In the genomic region with DNA sequence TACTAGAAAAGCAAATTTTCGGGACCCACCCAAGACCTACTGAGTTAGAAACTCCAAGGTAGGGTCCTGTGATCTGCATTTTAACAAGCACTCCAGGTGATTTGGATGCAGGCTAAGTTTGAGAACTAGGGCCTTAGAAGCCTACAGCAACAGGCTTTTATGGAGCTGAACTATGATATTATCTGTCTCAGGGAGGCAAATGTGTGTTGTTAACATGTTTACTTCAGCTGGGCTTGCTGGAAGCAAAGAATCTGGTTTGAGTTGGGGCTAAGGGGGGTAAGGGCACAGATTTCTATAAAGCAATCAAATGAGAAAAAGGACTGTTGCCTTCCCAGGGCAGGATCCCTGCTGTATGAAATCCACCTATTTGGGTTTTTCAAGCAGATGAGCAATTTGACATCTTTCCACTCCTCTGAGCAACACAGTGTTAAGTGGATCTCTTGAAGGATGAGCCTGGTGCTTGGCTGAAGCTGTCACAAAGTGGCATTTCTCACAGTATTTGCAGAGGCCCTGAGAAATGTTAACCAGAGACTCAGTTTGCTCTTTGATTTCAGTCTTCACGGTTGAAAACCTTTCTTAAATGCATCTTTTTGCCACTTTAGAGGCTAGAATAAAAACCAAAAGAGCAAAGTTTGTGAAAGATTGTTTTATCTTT, we compare ENCODE assay signal across 17 cellular contexts. TPM values are rescaled to one million over a fixed set of nuclear protein-coding genes. Genes with fewer than 3 reads are reported as not detected.
DNase-seq lines count a peak whose midpoint lies in the region; ATAC-seq and TF ChIP-seq lines count a peak whose summit lies in the region.
"Had no signal": no experiment of that assay in that cellular context is flagged by ENCODE, and none has a peak within 500 bp of the region (broad histone marks: within the 10 kb centered on the region; RNA-seq: fewer than 3 reads in every experiment).

No MANE protein-coding gene starts in this region.

- no peaks in the 10 kb centered on the region for H4K20me1 ChIP-seq in MM.1S (ENCODE audit: insufficient read depth, low read length)

- no peak for DNase-seq in activated CD4-positive, alpha-beta T cell treated with anti-CD3 and anti-CD28 coated beads, Interleukin-2, amount 10 ng/mL, durations not matched to agents 7 days and 5 days
- DNase-seq in activated CD4-positive, alpha-beta T cell treated with anti-CD3 and anti-CD28 coated beads, Interleukin-2, amount 10 ng/mL, durations not matched to agents 24 days and 14 days, result no peak
- DNase-seq in MM.1S, result peak; percentile 13
- peak; percentile 8 for DNase-seq in pons (ENCODE audit: low spot score)
- DNase-seq in posterior vena cava (ENCODE audit: low spot score), result no peak
- no peak for DNase-seq in RKO (ENCODE audit: low spot score)
- DNase-seq: activated CD8-positive, alpha-beta memory T cell treated with anti-CD3 and anti-CD28 coated beads, Interleukin-2, amount 50 U/mL, for 48 hours; adrenal gland; dermis blood vessel endothelial cell; Kasumi-1; stimulated activated CD4-positive, alpha-beta T cell treated with anti-CD3 and anti-CD28 coated beads, Interleukin-12 subunit alpha, Interleukin-12 subunit beta, amount 100 ng/mL, for 4 hours; trophoblast cell had no signal

- H3K4me2 ChIP-seq in MM.1S (ENCODE audit: low read depth, low read length), result peak overlapping the region; percentile 93

- peaks cover 14% of the 10 kb centered on the region for H3F3A ChIP-seq in MM.1S (ENCODE audit: insufficient read depth, low read length)

- ATAC-seq in GM21786 (IDR thresholded peaks at IDR 0.05; ENCODE audit: unreplicated experiment) (peak; percentile 38), GM18873 (IDR thresholded peaks at IDR 0.05; ENCODE audit: low FRiP score, unreplicated experiment) (no peak)
- ATAC-seq: Panc1 had no signal

- peaks cover 22% of the 10 kb centered on the region for H3K4me1 Mint-ChIP-seq in activated CD4-positive, alpha-beta T cell treated with anti-CD3 and anti-CD28 coated beads, Interleukin-2, amount 10 ng/mL, durations not matched to agents 7 days and 5 days
- peaks cover 24% of the 10 kb centered on the region for H3K4me1 Mint-ChIP-seq in activated CD4-positive, alpha-beta T cell treated with anti-CD3 and anti-CD28 coated beads, Interleukin-2, amount 10 ng/mL, durations not matched to agents 24 days and 14 days
- H3K4me1 Mint-ChIP-seq: neural crest cell had no signal

- H3K27me3 Mint-ChIP-seq in activated CD4-positive, alpha-beta T cell treated with anti-CD3 and anti-CD28 coated beads, Interleukin-2, amount 10 ng/mL, durations not matched to agents 7 days and 5 days, result peaks cover 2% of the 10 kb centered on the region
- H3K27me3 Mint-ChIP-seq in activated CD4-positive, alpha-beta T cell treated with anti-CD3 and anti-CD28 coated beads, Interleukin-2, amount 10 ng/mL, durations not matched to agents 24 days and 14 days, result no peaks in the 10 kb centered on the region

- peak overlapping the region; percentile 87 for H2AFZ ChIP-seq in MM.1S (ENCODE audit: low read length)
- H2AFZ ChIP-seq: GM23248 had no signal

- peaks cover 5% of the 10 kb centered on the region for H3K36me3 Mint-ChIP-seq in activated CD4-positive, alpha-beta T cell treated with anti-CD3 and anti-CD28 coated beads, Interleukin-2, amount 10 ng/mL, durations not matched to agents 7 days and 5 days (ENCODE audit: low read depth)
- H3K36me3 Mint-ChIP-seq in activated CD4-positive, alpha-beta T cell treated with anti-CD3 and anti-CD28 coated beads, Interleukin-2, amount 10 ng/mL, durations not matched to agents 24 days and 14 days (ENCODE audit: low read depth), result peaks cover 3% of the 10 kb centered on the region

- no peaks in the 10 kb centered on the region for H3K9me2 ChIP-seq in MM.1S (replicated peaks; ENCODE audit: insufficient read depth, low read length)

- CTCF ChIA-PET in activated CD4-positive, alpha-beta T cell treated with anti-CD3 and anti-CD28 coated beads, Interleukin-2, amount 10 ng/mL, durations not matched to agents 7 days and 5 days (lab: Charles Lee), result interaction anchor here (0.6 to 1.3 kb wide), 4 partner anchors 8 to 566 kb away, joined by 3 to 4 read pairs (median 3); no protein-coding TSS in a partner anchor

- no peaks in the 10 kb centered on the region for H3K9me3 Mint-ChIP-seq in activated CD4-positive, alpha-beta T cell treated with anti-CD3 and anti-CD28 coated beads, Interleukin-2, amount 10 ng/mL, durations not matched to agents 7 days and 5 days
- H3K9me3 Mint-ChIP-seq in activated CD4-positive, alpha-beta T cell treated with anti-CD3 and anti-CD28 coated beads, Interleukin-2, amount 10 ng/mL, durations not matched to agents 24 days and 14 days, result peaks cover 7% of the 10 kb centered on the region
- H3K9me3 Mint-ChIP-seq: neural crest cell had no signal

- no peak for TF ChIP-seq CTCF in MM.1S (IDR thresholded peaks at IDR 0.05; ENCODE audit: low read length)

- H3K27ac Mint-ChIP-seq in activated CD4-positive, alpha-beta T cell treated with anti-CD3 and anti-CD28 coated beads, Interleukin-2, amount 10 ng/mL, durations not matched to agents 7 days and 5 days, result peak overlapping the region; percentile 10
- no peak overlapping the region for H3K27ac Mint-ChIP-seq in activated CD4-positive, alpha-beta T cell treated with anti-CD3 and anti-CD28 coated beads, Interleukin-2, amount 10 ng/mL, durations not matched to agents 24 days and 14 days

- H3K4me1 ChIP-seq in MM.1S (ENCODE audit: low read length), result peaks cover 16% of the 10 kb centered on the region
- H3K4me1 ChIP-seq: adrenal gland had no signal

- H3K4me3 Mint-ChIP-seq in activated CD4-positive, alpha-beta T cell treated with anti-CD3 and anti-CD28 coated beads, Interleukin-2, amount 10 ng/mL, durations not matched to agents 7 days and 5 days, result no peak overlapping the region
- no peak overlapping the region for H3K4me3 Mint-ChIP-seq in activated CD4-positive, alpha-beta T cell treated with anti-CD3 and anti-CD28 coated beads, Interleukin-2, amount 10 ng/mL, durations not matched to agents 24 days and 14 days
- H3K4me3 Mint-ChIP-seq: neural crest cell had no signal

- H3K4me3 ChIP-seq in MM.1S (ENCODE audit: low read length), result peak overlapping the region; percentile 19
- H3K4me3 ChIP-seq: adrenal gland, GM23248 had no signal

- H3K27ac ChIP-seq in MM.1S (ENCODE audit: low read length), result peak overlapping the region; percentile 51
- H3K27ac ChIP-seq: adrenal gland, GM23248 had no signal

- H3K27me3 ChIP-seq in MM.1S (replicated peaks; ENCODE audit: insufficient read depth, low read length), result no peaks in the 10 kb centered on the region
- H3K27me3 ChIP-seq: adrenal gland had no signal

- no peaks in the 10 kb centered on the region for H3K36me3 ChIP-seq in MM.1S (replicated peaks; ENCODE audit: insufficient read depth, low read length)
- H3K36me3 ChIP-seq: adrenal gland had no signal

- intact Hi-C loops in activated CD4-positive, alpha-beta T cell treated with anti-CD3 and anti-CD28 coated beads, Interleukin-2, amount 10 ng/mL, durations not matched to agents 24 days and 14 days (cut with micrococcal nuclease), result no loop called here
- intact Hi-C loops in posterior vena cava (cut with DNase I), result no loop called here

- H3K79me2 ChIP-seq in MM.1S (ENCODE audit: low read length), result no peaks in the 10 kb centered on the region

- H3K9ac ChIP-seq in MM.1S (ENCODE audit: low read length), result peak overlapping the region; percentile 4; the same call in 1 of the 2 replicates
- H3K9ac ChIP-seq: GM23248 had no signal

- no peaks in the 10 kb centered on the region for H3K9me3 ChIP-seq in MM.1S (replicated peaks; ENCODE audit: insufficient read depth, low read length)
- H3K9me3 ChIP-seq: adrenal gland had no signal

- POLR2A ChIA-PET in activated CD4-positive, alpha-beta T cell treated with anti-CD3 and anti-CD28 coated beads, Interleukin-2, amount 10 ng/mL, durations not matched to agents 7 days and 5 days (lab: Charles Lee), result no interaction called here

RNA-seq across cellular contexts. Expression of gene SOCS2, which starts 36.2 kb away (rescaled TPM):
- total RNA-seq in activated CD4-positive, alpha-beta T cell treated with anti-CD3 and anti-CD28 coated beads, Interleukin-2, amount 10 ng/mL, durations not matched to agents 7 days and 5 days, result 10 to 100 TPM; 28.0 to 31.6 TPM
- 11.5 and 16.5 TPM in 2 replicates for total RNA-seq in activated CD4-positive, alpha-beta T cell treated with anti-CD3 and anti-CD28 coated beads, Interleukin-2, amount 10 ng/mL, durations not matched to agents 24 days and 14 days
- total RNA-seq in posterior vena cava, result 10 to 100 TPM; 30.0 to 30.9 TPM

Comparison
In these comparisons a context has a peak if more than half of its experiments do, and no peak if none do; other contexts are left out.
1. DNase-seq: peak in MM.1S (single experiment) and pons (single experiment); none in activated CD4-positive, alpha-beta T cell treated with anti-CD3 and anti-CD28 coated beads, Interleukin-2, amount 10 ng/mL, durations not matched to agents 7 days and 5 days (single experiment), activated CD4-positive, alpha-beta T cell treated with anti-CD3 and anti-CD28 coated beads, Interleukin-2, amount 10 ng/mL, durations not matched to agents 24 days and 14 days (single experiment), posterior vena cava (single experiment) and RKO (single experiment).